In the genomic region with DNA sequence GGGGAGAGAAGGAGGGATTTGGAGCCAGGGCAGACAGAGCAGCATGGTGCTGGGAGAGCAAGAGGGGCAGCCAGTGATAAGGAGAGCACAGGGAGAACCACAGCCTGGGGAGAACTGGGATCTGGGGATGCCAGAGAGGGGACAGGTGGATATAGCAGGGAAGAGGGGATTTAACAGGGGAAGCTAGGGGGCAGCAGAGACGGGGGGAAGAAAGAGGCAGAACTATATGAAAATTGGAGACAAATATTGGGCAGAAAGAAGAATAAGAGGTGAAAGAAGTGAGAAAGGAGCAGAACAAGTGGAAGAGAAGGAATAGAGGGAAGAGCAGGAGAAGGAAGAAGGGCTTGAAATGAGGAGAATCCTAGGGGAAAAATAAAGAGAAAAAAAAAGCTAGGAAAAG, we compare ENCODE assay signal across 32 cellular contexts. TPM values are rescaled to one million over a fixed set of nuclear protein-coding genes. Genes with fewer than 3 reads are reported as not detected.
DNase-seq lines count a peak whose midpoint lies in the region; ATAC-seq, FAIRE-seq and TF ChIP-seq lines count a peak whose summit lies in the region.
"Had no signal": no experiment of that assay in that cellular context is flagged by ENCODE, and none has a peak within 500 bp of the region (broad histone marks: within the 10 kb centered on the region; RNA-seq: fewer than 3 reads in every experiment).

No MANE protein-coding gene starts in this region.

- intact Hi-C loops in left lung (cut with DNase I): no loop called here

- H3K23ac ChIP-seq in H1 (ENCODE audit: insufficient read length): no peak overlapping the region

- no peak overlapping the region for H2BK12ac ChIP-seq in H1 (ENCODE audit: low read depth, low read length)

- no peak overlapping the region for H2BK20ac ChIP-seq in H1 (ENCODE audit: low read length)

- no peaks in the 10 kb centered on the region for H3K36me3 ChIP-seq in BE2C
- H3K36me3 ChIP-seq in OCI-LY3 (replicated peaks; ENCODE audit: low read depth, low read length): no peaks in the 10 kb centered on the region
- H3K36me3 ChIP-seq in H1 (ENCODE audit: control insufficient read depth in 2 of 4, insufficient read depth in 4 of 4, low read length in 3 of 4): peaks cover 0 to 16% (median 6%) of the 10 kb centered on the region in 4 experiments; a peak in 5 of 8 replicates
- peaks cover 0 to 67% of the 10 kb centered on the region in 2 donors for H3K36me3 ChIP-seq in left lung

- no peak for TF ChIP-seq EP300 in H1 (IDR thresholded peaks at IDR 0.05; ENCODE audit: borderline replicate concordance in 1 of 2, low read depth in 2 of 2, low read length in 2 of 2)

- no peak for DNase-seq in BE2C
- DNase-seq in GM13977 (ENCODE audit: low spot score): no peak
- DNase-seq in H1 (ENCODE audit: low read depth in 1 of 2, low spot score in 2 of 2): no peak
- DNase-seq in left lung: no peak
- no peak for DNase-seq in AG20443 (ENCODE audit: low spot score)
- DNase-seq: activated B cell treated with CpG ODN at 0.5 μM for 24 hours; activated CD4-positive, alpha-beta T cell treated with anti-CD3 and anti-CD28 coated beads, Interleukin-2, amount 10 ng/mL, durations not matched to agents 7 days and 5 days; activated effector memory CD4-positive, alpha-beta T cell treated with Interleukin-2 at 50 U/mL for 16 hours; activated naive CD8-positive, alpha-beta T cell treated with anti-CD3 and anti-CD28 coated beads for 36 hours; anterior cingulate cortex; foreskin melanocyte; GDM1; HCEC 1CT; heart left ventricle; naive thymus-derived CD8-positive, alpha-beta T cell; NCI-H1105; NCI-H1930; NCI-H510A treated with DMSO at 0.1 percent for 48 hours; occipital lobe; SIG-M5; stimulated activated CD4-positive, alpha-beta T cell treated with anti-CD3 and anti-CD28 coated beads, Interleukin-15, amount 100 ng/mL, for 24 hours; stimulated activated CD4-positive, alpha-beta T cell treated with anti-CD3 and anti-CD28 coated beads, Interleukin-4, amount 100 ng/mL, for 4 hours had no signal

- no peaks in the 10 kb centered on the region for H3K79me2 ChIP-seq in OCI-LY3 (ENCODE audit: low read length)
- no peaks in the 10 kb centered on the region for H3K79me2 ChIP-seq in H1 (ENCODE audit: control insufficient read depth in 1 of 2, insufficient read depth in 2 of 2, low read length in 2 of 2)

- no peaks in the 10 kb centered on the region for H3K9me3 ChIP-seq in BE2C
- peaks cover 6% of the 10 kb centered on the region; the same call in 1 of the 2 replicates for H3K9me3 ChIP-seq in OCI-LY3 (ENCODE audit: insufficient read depth, low read length)
- H3K9me3 ChIP-seq in H1 (ENCODE audit: insufficient read depth in 2 of 2, low read depth in 1 of 2, low read length in 1 of 2): peaks cover 12 to 14% of the 10 kb centered on the region in 2 experiments
- H3K9me3 ChIP-seq in left lung: peaks cover 3 to 97% of the 10 kb centered on the region in 2 donors

- CTCF ChIA-PET in H1 (lab: Charles Lee; ENCODE audit: partially characterized antibody): interaction anchor here (0.6 to 3.6 kb wide), 8 partner anchors 10 to 250 kb away, joined by 3 to 15 read pairs (median 3); no protein-coding TSS in a partner anchor

- H2AFZ ChIP-seq in OCI-LY3 (ENCODE audit: low read depth, low read length) (no peak overlapping the region), H1 (ENCODE audit: low read length) (no peak overlapping the region)

- H2BK5ac ChIP-seq in H1 (ENCODE audit: low read depth, low read length): no peak overlapping the region

- no peak overlapping the region for H3K9ac ChIP-seq in OCI-LY3 (ENCODE audit: low read length)
- no peak overlapping the region for H3K9ac ChIP-seq in H1 (replicated peaks in 1 of 4; ENCODE audit: extremely low read depth in 1 of 4, low read depth in 3 of 4, low read length in 3 of 4)

- no peak overlapping the region for H4K8ac ChIP-seq in H1 (ENCODE audit: extremely low read depth, insufficient read depth, low read length)

- H3K27me3 ChIP-seq in BE2C: no peaks in the 10 kb centered on the region
- H3K27me3 ChIP-seq in OCI-LY3 (ENCODE audit: low read depth, low read length): no peaks in the 10 kb centered on the region
- H3K27me3 ChIP-seq in H1 (replicated peaks in 1 of 4; ENCODE audit: control insufficient read depth in 3 of 4, extremely low read depth in 1 of 4, insufficient read depth in 3 of 4, low read length in 3 of 4): no peaks in the 10 kb centered on the region
- no peaks in the 10 kb centered on the region for H3K27me3 ChIP-seq in left lung
- H3K27me3 ChIP-seq: breast epithelium, heart left ventricle, tibial nerve had no signal

- 43% methylated on average over 1 of the region's 1 CpG; no CpG with 5 or more reads in 1 of the 2 experiments for WGBS in H1 (ENCODE audit: extremely low coverage in 1 of 2, insufficient coverage in 1 of 2, insufficient read length in 1 of 2, insufficient replicate concordance in 2 of 2, low coverage in 1 of 2, low lambda C conversion rate in 2 of 2, missing lambda C conversion rate in 1 of 2), 2 experiments

- in situ Hi-C loops in GM13977 (cut with MboI; ENCODE audit: low pct_unique_long_range_greater_than_20kb, low sequenced_read_pairs, unreplicated experiment): no loop called here

- TF ChIP-seq RAD21 in H1 (IDR thresholded peaks at IDR 0.05 in 1 of 2, conservative IDR thresholded peaks at IDR 0.05 in 1 of 2; ENCODE audit: low read depth in 2 of 2, low read length in 2 of 2): peak; percentile 58 to 62

- H3K27ac ChIP-seq in OCI-LY3 (ENCODE audit: low read length) (no peak overlapping the region), H1 (ENCODE audit: low read depth, low read length) (no peak overlapping the region), left lung (no peak overlapping the region)
- H3K27ac ChIP-seq: breast epithelium, heart left ventricle, tibial nerve had no signal

- no peak overlapping the region for H3K18ac ChIP-seq in H1 (ENCODE audit: extremely low read depth, low read length)

- H3K14ac ChIP-seq in H1 (ENCODE audit: insufficient read length): no peak overlapping the region

- H3K4me1 ChIP-seq in BE2C: no peaks in the 10 kb centered on the region
- H3K4me1 ChIP-seq in OCI-LY3 (ENCODE audit: low read length): no peaks in the 10 kb centered on the region
- H3K4me1 ChIP-seq in H1 (replicated peaks in 1 of 4; ENCODE audit: control insufficient read depth in 3 of 4, insufficient read depth in 4 of 4, low read length in 3 of 4): no peaks in the 10 kb centered on the region
- H3K4me1 ChIP-seq in left lung: no peaks in the 10 kb centered on the region
- H3K4me1 ChIP-seq: breast epithelium, tibial nerve had no signal

- no peak overlapping the region for H2BK15ac ChIP-seq in H1 (ENCODE audit: low read length)

- H4K5ac ChIP-seq in H1 (ENCODE audit: insufficient read length, low read depth, low read length): no peak overlapping the region

- POLR2A ChIA-PET in H1 (lab: Charles Lee; ENCODE audit: partially characterized antibody): interaction anchor here (0.7 to 0.8 kb wide), 2 partner anchors 22 to 63 kb away, joined by 3 to 4 read pairs; a partner anchor contains a TSS

- no peaks in the 10 kb centered on the region for H3K79me1 ChIP-seq in H1 (ENCODE audit: low read depth, low read length)

- TF ChIP-seq CTCF in BE2C (IDR thresholded peaks at IDR 0.05; ENCODE audit: low read depth, low read length) (0 out of 2 replicates have a peak, but pooled peaks have one; percentile 6), GM13977 (IDR thresholded peaks at IDR 0.05; ENCODE audit: extremely low read depth, insufficient read depth, missing control alignments) (peak; percentile 28), OCI-LY3 (IDR thresholded peaks at IDR 0.05; ENCODE audit: low read depth, low read length) (peak; percentile 16; the same call in 1 of the 2 replicates), H1 (IDR thresholded peaks at IDR 0.05; ENCODE audit: control extremely low read depth in 1 of 3, insufficient read depth in 1 of 3, low read depth in 1 of 3, low read length in 3 of 3) (peak; percentile 28 to 47 (median 37); a peak in 3 of 4 replicates), left lung (IDR thresholded peaks at IDR 0.05) (no peak)

- H3K4ac ChIP-seq in H1 (replicated peaks; ENCODE audit: insufficient read length, low read depth, low read length): no peak overlapping the region

- H3K4me2 ChIP-seq in OCI-LY3 (ENCODE audit: low read length) (no peak overlapping the region), H1 (ENCODE audit: insufficient read depth in 1 of 2, low read depth in 2 of 2, low read length in 2 of 2) (no peak overlapping the region)

- H3K4me3 ChIP-seq in BE2C (ENCODE audit: low read depth, low read length) (no peak overlapping the region), OCI-LY3 (ENCODE audit: low read length) (no peak overlapping the region), H1 (ENCODE audit: extremely low read depth in 1 of 4, insufficient read depth in 2 of 4, low read depth in 3 of 4, low read length in 4 of 4) (no peak overlapping the region), left lung (no peak overlapping the region)
- H3K4me3 ChIP-seq: breast epithelium, heart left ventricle, lung, tibial nerve had no signal

- H4K20me1 ChIP-seq in OCI-LY3 (ENCODE audit: insufficient read depth, low read length): no peaks in the 10 kb centered on the region
- H4K20me1 ChIP-seq in H1 (replicated peaks in 1 of 2; ENCODE audit: control insufficient read depth in 1 of 2, insufficient read depth in 2 of 2, low read length in 2 of 2): no peaks in the 10 kb centered on the region

- H3K23me2 ChIP-seq in H1 (ENCODE audit: low read depth, low read length): no peaks in the 10 kb centered on the region

- no peak for ATAC-seq in left lung
- ATAC-seq in GM21367 (IDR thresholded peaks at IDR 0.05; ENCODE audit: unreplicated experiment): no peak
- no peak for ATAC-seq in GM21423 (IDR thresholded peaks at IDR 0.05; ENCODE audit: unreplicated experiment)
- ATAC-seq: heart left ventricle; naive thymus-derived CD8-positive, alpha-beta T cell had no signal

- H2AK5ac ChIP-seq in H1 (ENCODE audit: low read depth, low read length): no peak overlapping the region

- no peak overlapping the region for H4K91ac ChIP-seq in H1 (replicated peaks; ENCODE audit: insufficient read length, low read length)

- H3K56ac ChIP-seq in H1 (replicated peaks; ENCODE audit: insufficient read length, low read depth, low read length): no peak overlapping the region

- TF ChIP-seq POLR2A in H1 (IDR thresholded peaks at IDR 0.05; ENCODE audit: control extremely low read depth in 1 of 2, low read depth in 2 of 2, low read length in 2 of 2): no peak

- FAIRE-seq in H1 (lab: Jason Lieb, UNC): no peak
- FAIRE-seq: RCC 7860 had no signal

- no peak overlapping the region for H2BK120ac ChIP-seq in H1 (replicated peaks; ENCODE audit: low read depth, low read length)

RNA-seq across cellular contexts. Expression of a gene that starts 6.5 kb away (rescaled TPM):
- polyA plus RNA-seq in BE2C (2012; ENCODE audit: insufficient read depth, insufficient read length, low read depth): 7.5 TPM
- 0.10 and 0.58 TPM in 2 replicates for total RNA-seq in H1 (2021; fragmentation: NEBNext Ultra II Directional; extraction: Animal tissue kit (Norgen Biotek cat#: 25700))
- polyA plus RNA-seq in H1 (2011; rRNA removed): 4.0 and 4.2 TPM in 2 replicates
- 4.7 TPM for polyA plus RNA-seq in H1 (2011; cell fraction: cytosol; rRNA removed)
- polyA plus RNA-seq in H1 (2011; cell fraction: nucleus; rRNA removed): 9.6 TPM
- 4.1 to 7.8 TPM (median 6.1 TPM) in 4 replicates for polyA plus RNA-seq in H1 (2012, experiment 1 of 2)
- polyA plus RNA-seq in H1 (2012, experiment 2 of 2): 3.5 TPM
- 3.9 TPM for polyA plus RNA-seq in H1 (2013, experiment 1 of 2)
- 4.2 TPM for polyA plus RNA-seq in H1 (2013, experiment 2 of 2)
- 6.0 and 7.7 TPM in 2 replicates for polyA minus RNA-seq in H1 (2011; rRNA and poly(A)+ RNA removed)
- polyA minus RNA-seq in H1 (2011; cell fraction: cytosol; rRNA and poly(A)+ RNA removed): 5.4 TPM
- 19.9 TPM for polyA minus RNA-seq in H1 (2011; cell fraction: nucleus; rRNA and poly(A)+ RNA removed)
- 10 to 100 TPM; 17.5 to 26.7 TPM for total RNA-seq in left lung

RNA-seq across cellular contexts. Expression of a gene that starts 21.4 kb away (rescaled TPM):
- polyA plus RNA-seq in BE2C (2012; ENCODE audit: insufficient read depth, insufficient read length, low read depth): 17.2 TPM
- total RNA-seq in H1 (2021; fragmentation: NEBNext Ultra II Directional; extraction: Animal tissue kit (Norgen Biotek cat#: 25700)): 8.4 and 11.4 TPM in 2 replicates
- polyA plus RNA-seq in H1 (2011; rRNA removed): 22.7 and 25.9 TPM in 2 replicates
- 34.0 TPM for polyA plus RNA-seq in H1 (2011; cell fraction: cytosol; rRNA removed)
- 9.8 TPM for polyA plus RNA-seq in H1 (2011; cell fraction: nucleus; rRNA removed)
- 26.0 to 37.2 TPM (median 28.6 TPM) in 4 replicates for polyA plus RNA-seq in H1 (2012, experiment 1 of 2)
- polyA plus RNA-seq in H1 (2012, experiment 2 of 2): 11.8 TPM
- 19.9 TPM for polyA plus RNA-seq in H1 (2013, experiment 1 of 2)
- polyA plus RNA-seq in H1 (2013, experiment 2 of 2): 20.4 TPM
- polyA minus RNA-seq in H1 (2011; rRNA and poly(A)+ RNA removed): 19.5 and 28.5 TPM in 2 replicates
- 15.1 TPM for polyA minus RNA-seq in H1 (2011; cell fraction: cytosol; rRNA and poly(A)+ RNA removed)
- 27.5 TPM for polyA minus RNA-seq in H1 (2011; cell fraction: nucleus; rRNA and poly(A)+ RNA removed)
- total RNA-seq in left lung: 10 to 100 TPM; 12.8 to 15.4 TPM

RNA-seq across cellular contexts. Expression of a gene that starts 37.8 kb away (rescaled TPM):
- polyA plus RNA-seq in BE2C (2012; ENCODE audit: insufficient read depth, insufficient read length, low read depth): not detected
- total RNA-seq in H1 (2021; fragmentation: NEBNext Ultra II Directional; extraction: Animal tissue kit (Norgen Biotek cat#: 25700)): not detected in 2 replicates
- polyA plus RNA-seq in H1 (2011; rRNA removed): not detected in 2 replicates
- polyA plus RNA-seq in H1 (2011; cell fraction: cytosol; rRNA removed): 0.03 TPM
- polyA plus RNA-seq in H1 (2011; cell fraction: nucleus; rRNA removed): 0.07 TPM
- polyA plus RNA-seq in H1 (2012, experiment 1 of 2): not detected in 4 replicates
- polyA plus RNA-seq in H1 (2012, experiment 2 of 2): not detected
- 0.08 TPM for polyA plus RNA-seq in H1 (2013, experiment 1 of 2)
- polyA plus RNA-seq in H1 (2013, experiment 2 of 2): 0.06 TPM
- polyA minus RNA-seq in H1 (2011; rRNA and poly(A)+ RNA removed): not detected in 2 replicates
- not detected for polyA minus RNA-seq in H1 (2011; cell fraction: cytosol; rRNA and poly(A)+ RNA removed)
- polyA minus RNA-seq in H1 (2011; cell fraction: nucleus; rRNA and poly(A)+ RNA removed): not detected
- under 1 TPM in 1 of 2 donors, not detected in 1; 0.35 TPM for total RNA-seq in left lung
- total RNA-seq: activated CD4-positive, alpha-beta T cell treated with anti-CD3 and anti-CD28 coated beads, Interleukin-2, amount 10 ng/mL, durations not matched to agents 7 days and 5 days; activated CD8-positive, alpha-beta memory T cell treated with anti-CD3 and anti-CD28 coated beads for 36 hours; activated naive CD8-positive, alpha-beta T cell treated with anti-CD3 and anti-CD28 coated beads for 36 hours; kidney epithelial cell; naive thymus-derived CD8-positive, alpha-beta T cell had no signal
- polyA plus RNA-seq: BJ; naive thymus-derived CD8-positive, alpha-beta T cell had no signal

RNA-seq across cellular contexts. Expression of a gene that starts 55.1 kb away (rescaled TPM):
- polyA plus RNA-seq in BE2C (2012; ENCODE audit: insufficient read depth, insufficient read length, low read depth): 0.76 TPM
- total RNA-seq in H1 (2021; fragmentation: NEBNext Ultra II Directional; extraction: Animal tissue kit (Norgen Biotek cat#: 25700)): 4.9 and 5.4 TPM in 2 replicates
- polyA plus RNA-seq in H1 (2011; rRNA removed): 2.4 and 3.4 TPM in 2 replicates
- polyA plus RNA-seq in H1 (2011; cell fraction: cytosol; rRNA removed): 3.3 TPM
- 6.8 TPM for polyA plus RNA-seq in H1 (2011; cell fraction: nucleus; rRNA removed)
- 3.6 to 5.2 TPM (median 4.3 TPM) in 4 replicates for polyA plus RNA-seq in H1 (2012, experiment 1 of 2)
- 0.60 TPM for polyA plus RNA-seq in H1 (2012, experiment 2 of 2)
- 7.4 TPM for polyA plus RNA-seq in H1 (2013, experiment 1 of 2)
- 8.0 TPM for polyA plus RNA-seq in H1 (2013, experiment 2 of 2)
- 5.6 and 8.3 TPM in 2 replicates for polyA minus RNA-seq in H1 (2011; rRNA and poly(A)+ RNA removed)
- 5.2 TPM for polyA minus RNA-seq in H1 (2011; cell fraction: cytosol; rRNA and poly(A)+ RNA removed)
- 5.3 TPM for polyA minus RNA-seq in H1 (2011; cell fraction: nucleus; rRNA and poly(A)+ RNA removed)
- 1 to 10 TPM; 2.1 to 5.7 TPM for total RNA-seq in left lung

Comparison
In these comparisons a context has a peak if more than half of its experiments do, and no peak if none do; other contexts are left out.
1. CTCF ChIP-seq: peak in BE2C (single experiment), GM13977 (single experiment), OCI-LY3 (single experiment) and H1 (3 of 3); none in left lung (0 of 2).
2. RNA of a gene that starts 6.5 kb away (total RNA-seq): 17.5 to 26.7 TPM in left lung; 0.10 to 0.58 TPM in H1; every median in the first group is over 10 times any median in the second.